ENCODE assay signal across 1 cellular context in the genomic region with DNA sequence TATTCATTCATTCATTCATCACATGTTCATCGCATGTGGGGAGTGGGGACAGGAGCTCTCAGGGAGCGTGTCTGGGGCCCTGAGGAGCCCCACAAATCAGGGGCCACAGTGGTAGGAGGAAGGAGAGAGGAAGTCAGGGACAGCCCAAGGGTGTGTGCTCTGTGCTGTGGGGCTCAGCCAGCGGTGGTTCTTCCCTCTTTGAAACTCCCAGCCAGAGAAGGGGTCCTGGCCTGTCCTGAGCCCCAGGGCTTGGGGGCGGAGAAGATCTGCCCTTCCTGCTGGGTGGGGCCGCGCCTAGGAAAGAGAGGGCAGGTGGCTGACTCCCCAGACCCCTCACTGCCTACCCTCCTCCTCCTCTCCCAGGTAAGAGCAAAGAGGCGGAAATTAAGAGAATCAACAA.
TF ChIP-seq lines count a peak whose summit lies in the region.

No MANE protein-coding gene starts in this region.

TF ChIP-seq in A549, 52 proteins besides CTCF, POLR2A, EP300 and RAD21:
- no peak for TF ChIP-seq POLR2AphosphoS2 (conservative IDR thresholded peaks at IDR 0.05; ENCODE audit: low read length)
- no peak for TF ChIP-seq KDM1A (IDR thresholded peaks at IDR 0.05; ENCODE audit: low read depth)
- no peak for TF ChIP-seq TP53 (CRISPR knock-in tag; IDR thresholded peaks at IDR 0.05)
- no peak for TF ChIP-seq HDAC2 (IDR thresholded peaks at IDR 0.05)
- TF ChIP-seq, protein P1, sequence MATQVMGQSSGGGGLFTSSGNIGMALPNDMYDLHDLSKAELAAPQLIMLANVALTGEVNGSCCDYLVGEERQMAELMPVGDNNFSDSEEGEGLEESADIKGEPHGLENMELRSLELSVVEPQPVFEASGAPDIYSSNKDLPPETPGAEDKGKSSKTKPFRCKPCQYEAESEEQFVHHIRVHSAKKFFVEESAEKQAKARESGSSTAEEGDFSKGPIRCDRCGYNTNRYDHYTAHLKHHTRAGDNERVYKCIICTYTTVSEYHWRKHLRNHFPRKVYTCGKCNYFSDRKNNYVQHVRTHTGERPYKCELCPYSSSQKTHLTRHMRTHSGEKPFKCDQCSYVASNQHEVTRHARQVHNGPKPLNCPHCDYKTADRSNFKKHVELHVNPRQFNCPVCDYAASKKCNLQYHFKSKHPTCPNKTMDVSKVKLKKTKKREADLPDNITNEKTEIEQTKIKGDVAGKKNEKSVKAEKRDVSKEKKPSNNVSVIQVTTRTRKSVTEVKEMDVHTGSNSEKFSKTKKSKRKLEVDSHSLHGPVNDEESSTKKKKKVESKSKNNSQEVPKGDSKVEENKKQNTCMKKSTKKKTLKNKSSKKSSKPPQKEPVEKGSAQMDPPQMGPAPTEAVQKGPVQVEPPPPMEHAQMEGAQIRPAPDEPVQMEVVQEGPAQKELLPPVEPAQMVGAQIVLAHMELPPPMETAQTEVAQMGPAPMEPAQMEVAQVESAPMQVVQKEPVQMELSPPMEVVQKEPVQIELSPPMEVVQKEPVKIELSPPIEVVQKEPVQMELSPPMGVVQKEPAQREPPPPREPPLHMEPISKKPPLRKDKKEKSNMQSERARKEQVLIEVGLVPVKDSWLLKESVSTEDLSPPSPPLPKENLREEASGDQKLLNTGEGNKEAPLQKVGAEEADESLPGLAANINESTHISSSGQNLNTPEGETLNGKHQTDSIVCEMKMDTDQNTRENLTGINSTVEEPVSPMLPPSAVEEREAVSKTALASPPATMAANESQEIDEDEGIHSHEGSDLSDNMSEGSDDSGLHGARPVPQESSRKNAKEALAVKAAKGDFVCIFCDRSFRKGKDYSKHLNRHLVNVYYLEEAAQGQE (IDR thresholded peaks at IDR 0.05): no peak
- TF ChIP-seq RNF2 (IDR thresholded peaks at IDR 0.05; ENCODE audit: borderline replicate concordance, low read depth): no peak
- no peak for TF ChIP-seq NR3C1 (IDR thresholded peaks at IDR 0.05)
- TF ChIP-seq RFX5 (IDR thresholded peaks at IDR 0.05): no peak
- TF ChIP-seq MAZ (IDR thresholded peaks at IDR 0.05; ENCODE audit: borderline replicate concordance, low read depth, low read length): no peak
- TF ChIP-seq, protein P2, sequence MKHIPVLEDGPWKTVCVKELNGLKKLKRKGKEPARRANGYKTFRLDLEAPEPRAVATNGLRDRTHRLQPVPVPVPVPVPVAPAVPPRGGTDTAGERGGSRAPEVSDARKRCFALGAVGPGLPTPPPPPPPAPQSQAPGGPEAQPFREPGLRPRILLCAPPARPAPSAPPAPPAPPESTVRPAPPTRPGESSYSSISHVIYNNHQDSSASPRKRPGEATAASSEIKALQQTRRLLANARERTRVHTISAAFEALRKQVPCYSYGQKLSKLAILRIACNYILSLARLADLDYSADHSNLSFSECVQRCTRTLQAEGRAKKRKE (CRISPR knock-in tag; IDR thresholded peaks at IDR 0.05; ENCODE audit: low read depth): no peak
- TF ChIP-seq, protein P3, sequence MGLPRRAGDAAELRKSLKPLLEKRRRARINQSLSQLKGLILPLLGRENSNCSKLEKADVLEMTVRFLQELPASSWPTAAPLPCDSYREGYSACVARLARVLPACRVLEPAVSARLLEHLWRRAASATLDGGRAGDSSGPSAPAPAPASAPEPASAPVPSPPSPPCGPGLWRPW (IDR thresholded peaks at IDR 0.05): no peak
